In the genomic region with DNA sequence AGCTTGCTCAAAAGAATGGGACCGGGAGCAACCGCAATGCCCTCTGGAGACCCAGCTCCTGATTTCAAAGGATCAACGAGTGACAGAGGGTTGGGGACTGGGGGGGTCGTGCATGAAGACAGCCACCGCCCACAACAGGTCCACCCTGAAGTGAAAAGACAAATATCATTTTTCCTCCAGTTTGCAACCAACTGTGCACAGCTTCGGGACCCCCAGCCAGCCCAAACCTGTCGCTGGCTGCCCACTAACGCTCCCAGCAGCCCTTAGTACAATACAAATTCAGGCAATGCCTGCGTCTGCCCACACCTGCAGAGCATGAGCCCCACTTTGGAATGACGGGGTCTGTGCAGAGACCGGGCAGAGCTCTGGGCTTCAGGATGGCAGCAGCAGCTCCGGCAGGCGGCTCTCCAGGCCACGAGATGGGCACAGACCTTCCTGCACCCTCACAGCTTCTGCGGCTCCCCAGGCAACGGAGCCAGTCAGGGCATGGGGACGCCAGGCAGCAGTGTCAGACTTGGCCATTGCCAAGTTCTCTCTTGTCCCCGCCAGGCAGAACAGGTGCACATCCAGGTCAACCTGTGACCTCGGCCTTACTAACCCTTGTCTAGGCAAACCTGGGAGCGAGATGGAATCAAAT, we compare ENCODE assay signal across 32 cellular contexts.
DNase-seq lines count a peak whose midpoint lies in the region; ATAC-seq and TF ChIP-seq lines count a peak whose summit lies in the region.
"Had no signal": no experiment of that assay in that cellular context is flagged by ENCODE, and none has a peak within 500 bp of the region (broad histone marks: within the 10 kb centered on the region; RNA-seq: fewer than 3 reads in every experiment).

No MANE protein-coding gene starts in this region.

- H3K4me3 ChIP-seq in dorsolateral prefrontal cortex (no peak overlapping the region), lower lobe of right lung (no peak overlapping the region), upper lobe of right lung (no peak overlapping the region)
- H3K4me3 ChIP-seq: colonic mucosa, heart right ventricle, mucosa of descending colon, ovary, PC-9, smooth muscle cell, tibial artery had no signal

- H3K27ac Mint-ChIP-seq in activated T-cell treated with anti-CD3 and anti-CD28 coated beads, Interleukin-2, amount 50 U/mL, for 24 hours: no peak overlapping the region
- H3K27ac Mint-ChIP-seq: activated CD8-positive, alpha-beta T cell treated with anti-CD3 and anti-CD28 coated beads for 36 hours; activated naive CD8-positive, alpha-beta T cell; activated T-helper 2 cell treated with anti-CD3 and anti-CD28 coated beads, Interferon-gamma antibody, Interleukin-2, Interleukin-4, amounts not matched to agents 10 μg/mL and 5 μg/mL and 100 μg/mL, durations not matched to agents 14 hours and 24 hours and 36 hours; natural killer cell treated with Interleukin-12 subunit alpha and Interleukin-12 subunit beta and Interleukin-15 and Interleukin-18, amount 100 ng/mL, for 72 hours; T-helper 17 cell had no signal

- no peaks in the 10 kb centered on the region for H3K27me3 Mint-ChIP-seq in activated T-cell treated with anti-CD3 and anti-CD28 coated beads, Interleukin-2, amount 50 U/mL, for 24 hours
- H3K27me3 Mint-ChIP-seq in activated T-cell treated with anti-CD3 and anti-CD28 coated beads, Interleukin-2, amount 50 U/mL, for 4 hours (ENCODE audit: low read depth): peaks cover 6% of the 10 kb centered on the region
- H3K27me3 Mint-ChIP-seq: activated CD8-positive, alpha-beta T cell treated with anti-CD3 and anti-CD28 coated beads for 36 hours; activated naive CD8-positive, alpha-beta T cell had no signal

- H3K36me3 ChIP-seq in lower lobe of right lung (peaks cover 11% of the 10 kb centered on the region), upper lobe of right lung (no peaks in the 10 kb centered on the region)
- H3K36me3 ChIP-seq: colonic mucosa, ovary had no signal

- intact Hi-C loops in dorsolateral prefrontal cortex (cut with DNase I) (loop anchor here in 1 of 2 donors (5.0 kb wide), 1 partner anchor 58 kb away; no protein-coding TSS in a partner anchor), lower lobe of right lung (cut with DNase I) (no loop called here), upper lobe of right lung (cut with DNase I) (loop anchor here (10.0 kb wide), 1 partner anchor 191 kb away; no protein-coding TSS in a partner anchor)

- no peaks in the 10 kb centered on the region for H3K36me3 Mint-ChIP-seq in activated T-cell treated with anti-CD3 and anti-CD28 coated beads, Interleukin-2, amount 50 U/mL, for 24 hours (ENCODE audit: low read depth)
- no peaks in the 10 kb centered on the region for H3K36me3 Mint-ChIP-seq in activated T-cell treated with anti-CD3 and anti-CD28 coated beads, Interleukin-2, amount 50 U/mL, for 4 hours (ENCODE audit: insufficient read depth)
- H3K36me3 Mint-ChIP-seq: activated naive CD8-positive, alpha-beta T cell; natural killer cell treated with Interleukin-12 subunit alpha and Interleukin-12 subunit beta and Interleukin-15 and Interleukin-18, amount 100 ng/mL, for 72 hours had no signal

- TF ChIP-seq CTCF in dorsolateral prefrontal cortex (IDR thresholded peaks at IDR 0.05 in 54 of 56, conservative IDR thresholded peaks at IDR 0.05 in 2 of 56; ENCODE audit: low read depth in 1 of 56, partially characterized antibody in 56 of 56) (no peak), lower lobe of right lung (IDR thresholded peaks at IDR 0.05) (no peak), upper lobe of right lung (IDR thresholded peaks at IDR 0.05) (no peak)

- no peaks in the 10 kb centered on the region for H3K9me3 ChIP-seq in lower lobe of right lung
- H3K9me3 ChIP-seq in upper lobe of right lung: no peaks in the 10 kb centered on the region
- H3K9me3 ChIP-seq: colonic mucosa, heart right ventricle, mucosa of descending colon, ovary, tibial artery had no signal

- H3K4me1 Mint-ChIP-seq in activated T-cell treated with anti-CD3 and anti-CD28 coated beads, Interleukin-2, amount 50 U/mL, for 24 hours (ENCODE audit: low read depth): no peaks in the 10 kb centered on the region
- peaks cover under 1% of the 10 kb centered on the region for H3K4me1 Mint-ChIP-seq in activated T-cell treated with anti-CD3 and anti-CD28 coated beads, Interleukin-2, amount 50 U/mL, for 4 hours (ENCODE audit: low read depth)
- H3K4me1 Mint-ChIP-seq: T-helper 17 cell had no signal

- no peak for ATAC-seq in activated T-cell treated with anti-CD3 and anti-CD28 coated beads, Interleukin-2, amount 50 U/mL, for 4 hours
- no peak for ATAC-seq in lower lobe of right lung
- no peak for ATAC-seq in upper lobe of right lung
- ATAC-seq in HG03175 (IDR thresholded peaks at IDR 0.05; ENCODE audit: unreplicated experiment): no peak
- no peak for ATAC-seq in activated CD4-positive, CD25-positive, alpha-beta regulatory T cell treated with anti-CD3 and anti-CD28 coated beads, Interleukin-2, amount 50 U/mL, for 24 hours
- ATAC-seq: activated CD8-positive, alpha-beta T cell treated with anti-CD3 and anti-CD28 coated beads for 36 hours; esophagus mucosa; heart right ventricle; mucosa of descending colon; natural killer cell treated with Interleukin-12 subunit alpha and Interleukin-12 subunit beta and Interleukin-15 and Interleukin-18, amount 100 ng/mL, for 72 hours; T-helper 17 cell had no signal

- H3K27me3 ChIP-seq in dorsolateral prefrontal cortex: no peaks in the 10 kb centered on the region
- H3K27me3 ChIP-seq in lower lobe of right lung (ENCODE audit: low read depth): no peaks in the 10 kb centered on the region
- H3K27me3 ChIP-seq in upper lobe of right lung: no peaks in the 10 kb centered on the region
- H3K27me3 ChIP-seq: colonic mucosa, heart right ventricle, ovary, tibial artery had no signal

- H3K4me1 ChIP-seq in lower lobe of right lung (no peaks in the 10 kb centered on the region), upper lobe of right lung (no peaks in the 10 kb centered on the region)
- H3K4me1 ChIP-seq: colonic mucosa, heart right ventricle, tibial artery had no signal

- no peak overlapping the region for H3K27ac ChIP-seq in dorsolateral prefrontal cortex
- no peak overlapping the region for H3K27ac ChIP-seq in lower lobe of right lung
- no peak overlapping the region for H3K27ac ChIP-seq in upper lobe of right lung
- H3K27ac ChIP-seq: 22Rv1, C4-2B, colonic mucosa, heart right ventricle, ovary, PC-9, tibial artery had no signal

- no peaks in the 10 kb centered on the region for H3K9me3 Mint-ChIP-seq in activated T-cell treated with anti-CD3 and anti-CD28 coated beads, Interleukin-2, amount 50 U/mL, for 24 hours
- no peaks in the 10 kb centered on the region for H3K9me3 Mint-ChIP-seq in activated T-cell treated with anti-CD3 and anti-CD28 coated beads, Interleukin-2, amount 50 U/mL, for 4 hours
- H3K9me3 Mint-ChIP-seq: activated CD8-positive, alpha-beta T cell treated with anti-CD3 and anti-CD28 coated beads for 36 hours; activated T-helper 2 cell treated with anti-CD3 and anti-CD28 coated beads, Interferon-gamma antibody, Interleukin-2, Interleukin-4, amounts not matched to agents 10 μg/mL and 5 μg/mL and 100 μg/mL, durations not matched to agents 14 hours and 24 hours and 36 hours; natural killer cell treated with Interleukin-12 subunit alpha and Interleukin-12 subunit beta and Interleukin-15 and Interleukin-18, amount 100 ng/mL, for 72 hours had no signal

- peak; percentile 18 for DNase-seq in activated T-cell treated with anti-CD3 and anti-CD28 coated beads, Interleukin-2, amount 50 U/mL, for 24 hours
- DNase-seq in activated T-cell treated with anti-CD3 and anti-CD28 coated beads, Interleukin-2, amount 50 U/mL, for 4 hours: no peak
- DNase-seq in dorsolateral prefrontal cortex (peak in 6 of 10 donors; percentile 10 to 35 (median 20)), lower lobe of right lung (peak; percentile 37), upper lobe of right lung (peak; percentile 51), NCI-H187 (lab: John Stamatoyannopoulos, UW) (no peak)
- DNase-seq: activated CD8-positive, alpha-beta T cell treated with anti-CD3 and anti-CD28 coated beads for 36 hours; colonic mucosa; COR-L47; DMS53; heart right ventricle; kidney glomerular epithelial cell; NCI-H1417 treated with DMSO at 0.1 percent for 48 hours; NCI-H2107; NCI-H345; NCI-H69; PC-9; SHP77; stimulated activated CD4-positive, alpha-beta T cell treated with anti-CD3 and anti-CD28 coated beads, Interleukin-1b, Interleukin-23, amount 100 ng/mL, for 48 hours; T-helper 17 cell had no signal

- no peak overlapping the region for H3K4me3 Mint-ChIP-seq in activated T-cell treated with anti-CD3 and anti-CD28 coated beads, Interleukin-2, amount 50 U/mL, for 24 hours
- no peak overlapping the region for H3K4me3 Mint-ChIP-seq in activated T-cell treated with anti-CD3 and anti-CD28 coated beads, Interleukin-2, amount 50 U/mL, for 4 hours
- H3K4me3 Mint-ChIP-seq: activated CD8-positive, alpha-beta T cell treated with anti-CD3 and anti-CD28 coated beads for 36 hours; activated naive CD8-positive, alpha-beta T cell; natural killer cell treated with Interleukin-12 subunit alpha and Interleukin-12 subunit beta and Interleukin-15 and Interleukin-18, amount 100 ng/mL, for 72 hours; T-helper 17 cell had no signal

Comparison
In these comparisons a context has a peak if more than half of its experiments do, and no peak if none do; other contexts are left out.
1. DNase-seq: peak in activated T-cell treated with anti-CD3 and anti-CD28 coated beads, Interleukin-2, amount 50 U/mL, for 24 hours (single experiment), dorsolateral prefrontal cortex (6 of 10), lower lobe of right lung (single experiment) and upper lobe of right lung (single experiment); none in activated T-cell treated with anti-CD3 and anti-CD28 coated beads, Interleukin-2, amount 50 U/mL, for 4 hours (single experiment) and NCI-H187 (0 of 2).